In the genomic region with DNA sequence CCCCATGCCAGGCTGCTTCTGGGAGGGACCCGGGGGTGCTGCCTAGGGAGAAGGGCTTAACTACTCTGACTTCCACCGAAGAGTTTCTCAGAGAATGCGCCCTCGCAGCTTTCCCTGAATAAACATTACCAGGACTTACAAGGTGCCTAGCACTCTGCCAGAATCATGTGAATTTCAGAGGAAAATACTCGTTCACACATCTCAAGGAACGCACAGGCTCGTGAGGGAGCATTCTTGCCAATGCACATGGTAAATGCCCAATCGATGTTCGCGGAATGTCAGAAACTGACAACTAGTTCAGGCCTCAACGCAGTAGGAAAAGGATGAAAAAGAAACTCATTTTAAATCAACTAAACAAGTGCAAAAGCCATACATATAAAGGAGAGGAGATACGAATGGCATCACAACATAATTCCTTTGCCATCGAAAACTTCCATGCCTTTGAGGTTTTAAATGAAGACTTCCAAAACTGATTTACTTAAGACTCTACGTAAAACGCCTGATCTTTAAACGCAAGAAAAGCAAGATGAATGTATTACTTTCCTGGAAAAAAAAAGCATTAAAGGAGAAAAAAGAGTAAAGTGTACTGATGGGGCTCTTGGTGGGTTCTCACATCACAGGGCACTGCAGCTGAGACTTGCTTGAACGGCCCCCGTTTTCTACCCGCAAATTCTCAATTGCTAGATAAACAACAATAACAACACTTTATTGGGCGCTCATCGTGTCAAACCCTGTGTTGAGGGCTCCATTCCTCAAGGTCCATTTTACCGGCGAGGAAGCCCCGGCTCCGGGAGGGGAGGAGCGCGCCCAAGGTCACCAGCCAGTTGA, we compare ENCODE assay signal across 8 cellular contexts. TPM values are rescaled to one million over a fixed set of nuclear protein-coding genes. Genes with fewer than 3 reads are reported as not detected.
DNase-seq lines count a peak whose midpoint lies in the region; TF ChIP-seq lines count a peak whose summit lies in the region.

No MANE protein-coding gene starts in this region.

- H3K4me1 ChIP-seq in tibial nerve = peaks cover 0 to 27% (median 17%) of the 10 kb centered on the region in 4 donors

- in situ Hi-C loops in G401 (cut with HindIII; ENCODE audit: low sequenced_read_pairs) = no loop called here
- in situ Hi-C loops in brain microvascular endothelial cell (cut with HindIII; ENCODE audit: low pct_ligation_motif_present, low sequenced_read_pairs) = no loop called here

- no peaks in the 10 kb centered on the region for H3K27me3 ChIP-seq in brain microvascular endothelial cell (replicated peaks)
- no peaks in the 10 kb centered on the region for H3K27me3 ChIP-seq in tibial nerve

- no peak for TF ChIP-seq POLR2A in tibial nerve (IDR thresholded peaks at IDR 0.05)

- no peak for TF ChIP-seq CTCF in brain microvascular endothelial cell (IDR thresholded peaks at IDR 0.05; ENCODE audit: low read depth, low read length, missing control alignments)
- TF ChIP-seq CTCF in tibial nerve (IDR thresholded peaks at IDR 0.05) = no peak

- no peak for TF ChIP-seq EP300 in tibial nerve (IDR thresholded peaks at IDR 0.05)

- 13 to 15% methylated on average over 26 to 27 of the region's 27 CpGs for WGBS in tibial nerve, 2 donors

- H3K4me3 ChIP-seq in brain microvascular endothelial cell (ENCODE audit: low read depth, low read length) (peak overlapping the region; percentile 90), tibial nerve (peak overlapping the region; percentile 80 to 94 (median 85))

- DNase-seq in G401 (ENCODE audit: low spot score) (peak; percentile 44), LoVo (ENCODE audit: low spot score) (peak; percentile 71), brain microvascular endothelial cell (no peak), lung microvascular endothelial cell (ENCODE audit: low read depth in 2 of 2) (peak; percentile 31 to 35), tibial nerve (ENCODE audit: low spot score in 2 of 2) (peak in 1 of 2 donors; percentile 53), HPDE6-E6E7 (ENCODE audit: extremely low spot score) (no peak), putamen (ENCODE audit: low spot score) (no peak)
- no peak for DNase-seq in stimulated activated CD4-positive, alpha-beta T cell treated with anti-CD3 and anti-CD28 coated beads, Interleukin-4, amount 100 ng/mL, for 1 hour

- H3K27ac ChIP-seq in brain microvascular endothelial cell (peak overlapping the region; percentile 99), tibial nerve (peak overlapping the region; percentile 93 to 99 (median 98))

- H3K36me3 ChIP-seq in brain microvascular endothelial cell (replicated peaks) (no peaks in the 10 kb centered on the region), tibial nerve (no peaks in the 10 kb centered on the region)

- H3K9me3 ChIP-seq in tibial nerve = no peaks in the 10 kb centered on the region

RNA-seq across cellular contexts. Expression of gene CMC2, which starts 0.8 kb away (rescaled TPM):
- total RNA-seq in G401 (2014; rRNA removed; shearing (Covaris generic)) = 89.8 and 180 TPM in 2 replicates
- total RNA-seq in lung microvascular endothelial cell (32.0 and 47.8 TPM in 2 replicates), tibial nerve (10 to 100 TPM; 20.0 to 38.7 (median 35.2) TPM)

RNA-seq across cellular contexts. Expression of gene CENPN, which starts 1.2 kb away (rescaled TPM):
- total RNA-seq in G401 (2014; rRNA removed; shearing (Covaris generic)) = 68.7 and 173 TPM in 2 replicates
- 18.3 and 29.6 TPM in 2 replicates for total RNA-seq in lung microvascular endothelial cell
- total RNA-seq in tibial nerve = 1 to 10 TPM; 1.8 to 8.1 (median 4.2) TPM

RNA-seq across cellular contexts. Expression of gene ATMIN, which starts 29.8 kb away (rescaled TPM):
- 46.9 and 59.6 TPM in 2 replicates for total RNA-seq in G401 (2014; rRNA removed; shearing (Covaris generic))
- 19.2 and 38.3 TPM in 2 replicates for total RNA-seq in lung microvascular endothelial cell
- 10 to 100 TPM; 16.2 to 31.2 (median 24.4) TPM for total RNA-seq in tibial nerve

Comparison
In these comparisons a context has a peak if more than half of its experiments do, and no peak if none do; other contexts are left out.
1. DNase-seq: peak in G401 (single experiment), LoVo (single experiment) and lung microvascular endothelial cell (2 of 2); none in brain microvascular endothelial cell (single experiment), stimulated activated CD4-positive, alpha-beta T cell treated with anti-CD3 and anti-CD28 coated beads, Interleukin-4, amount 100 ng/mL, for 1 hour (single experiment), HPDE6-E6E7 (single experiment) and putamen (single experiment).